1 cellular context compared by ENCODE assay signal in genomic region chr17:1627987-1628855, GRCh38.
TF ChIP-seq lines count a peak whose summit lies in the region.

Gene SLC43A2 (minus strand): TSS chr17:1628834. CDS start chr17:1627874, 960 bp downstream.

TF ChIP-seq in HepG2, 621 proteins besides CTCF, POLR2A, EP300 and RAD21 (continued from another document and continues in another):
- TF ChIP-seq ZSCAN20 (CRISPR knock-in tag; IDR thresholded peaks at IDR 0.05; ENCODE audit: borderline replicate concordance), result no peak
- peak; percentile 22 for TF ChIP-seq TMF1 (CRISPR knock-in tag; IDR thresholded peaks at IDR 0.05; ENCODE audit: low read depth)
- TF ChIP-seq CHCHD3 (CRISPR knock-in tag; IDR thresholded peaks at IDR 0.05), result 0 out of 2 replicates have a peak, but pooled peaks have one; percentile 44
- TF ChIP-seq THAP9 (CRISPR knock-in tag; IDR thresholded peaks at IDR 0.05; ENCODE audit: borderline replicate concordance), result peak; percentile 61; the same call in 1 of the 2 replicates
- no peak for TF ChIP-seq KLF13 (CRISPR knock-in tag; IDR thresholded peaks at IDR 0.05)
- no peak for TF ChIP-seq ZNF580 (CRISPR knock-in tag; IDR thresholded peaks at IDR 0.05; ENCODE audit: borderline replicate concordance, low read depth)
- TF ChIP-seq E2F1 (CRISPR knock-in tag; IDR thresholded peaks at IDR 0.05), result no peak
- TF ChIP-seq ZNF292 (CRISPR knock-in tag; IDR thresholded peaks at IDR 0.05; ENCODE audit: borderline replicate concordance, low read depth), result no peak
- no peak for TF ChIP-seq ZNF607 (CRISPR knock-in tag; IDR thresholded peaks at IDR 0.05; ENCODE audit: borderline replicate concordance)
- TF ChIP-seq SRF (IDR thresholded peaks at IDR 0.05; ENCODE audit: low read depth, low read length), result no peak
- no peak for TF ChIP-seq WIZ (CRISPR knock-in tag; IDR thresholded peaks at IDR 0.05)
- TF ChIP-seq RFXANK (CRISPR knock-in tag; IDR thresholded peaks at IDR 0.05), result no peak
- no peak for TF ChIP-seq ZNF570 (CRISPR knock-in tag; IDR thresholded peaks at IDR 0.05; ENCODE audit: borderline replicate concordance)
- TF ChIP-seq DRAP1 (CRISPR knock-in tag; IDR thresholded peaks at IDR 0.05), result 0 out of 2 replicates have a peak, but pooled peaks have one; percentile 21
- TF ChIP-seq ARHGAP35 (CRISPR knock-in tag; IDR thresholded peaks at IDR 0.05; ENCODE audit: borderline replicate concordance), result no peak
- TF ChIP-seq FOXK1 (CRISPR knock-in tag; IDR thresholded peaks at IDR 0.05; ENCODE audit: borderline replicate concordance, low read depth), result no peak
- TF ChIP-seq KAT2B (IDR thresholded peaks at IDR 0.05; ENCODE audit: borderline replicate concordance, low read depth, low read length), result no peak
- no peak for TF ChIP-seq ZMAT5 (CRISPR knock-in tag; IDR thresholded peaks at IDR 0.05; ENCODE audit: borderline replicate concordance, low read depth)
- TF ChIP-seq CENPT (CRISPR knock-in tag; IDR thresholded peaks at IDR 0.05; ENCODE audit: low read depth), result no peak
- no peak; the same call in none of the 2 replicates for TF ChIP-seq ZNF605 (CRISPR knock-in tag; IDR thresholded peaks at IDR 0.05)
- TF ChIP-seq ZNF597 (CRISPR knock-in tag; IDR thresholded peaks at IDR 0.05), result no peak
- no peak for TF ChIP-seq SMARCE1 (IDR thresholded peaks at IDR 0.05; ENCODE audit: borderline replicate concordance)
- TF ChIP-seq ARID5B (CRISPR knock-in tag; IDR thresholded peaks at IDR 0.05), result 0 out of 2 replicates have a peak, but pooled peaks have one; percentile 21
- TF ChIP-seq ZNF543 (CRISPR knock-in tag; IDR thresholded peaks at IDR 0.05), result no peak; the same call in 1 of the 2 replicates
- peak; percentile 62 for TF ChIP-seq KDM5B (CRISPR knock-in tag; IDR thresholded peaks at IDR 0.05; ENCODE audit: borderline replicate concordance)
- TF ChIP-seq ZNF33A (CRISPR knock-in tag; IDR thresholded peaks at IDR 0.05; ENCODE audit: borderline replicate concordance), result no peak
- TF ChIP-seq TOPORS (CRISPR knock-in tag; IDR thresholded peaks at IDR 0.05), result no peak
- no peak for TF ChIP-seq CCAR2 (optimal IDR thresholded peaks at IDR 0.05; ENCODE audit: low read depth, low read length)
- peak; percentile 14; the same call in 1 of the 2 replicates for TF ChIP-seq ZNF609 (CRISPR knock-in tag; IDR thresholded peaks at IDR 0.05; ENCODE audit: borderline replicate concordance)
- TF ChIP-seq KAT8 (CRISPR knock-in tag; IDR thresholded peaks at IDR 0.05), result no peak
- no peak for TF ChIP-seq SUZ12 (IDR thresholded peaks at IDR 0.05; ENCODE audit: low read depth, low read length)
- TF ChIP-seq ZNF230 (CRISPR knock-in tag; IDR thresholded peaks at IDR 0.05), result no peak
- no peak for TF ChIP-seq PCBP1 (IDR thresholded peaks at IDR 0.05; ENCODE audit: borderline replicate concordance, low read depth, low read length)
- TF ChIP-seq ZNF768 (CRISPR knock-in tag; IDR thresholded peaks at IDR 0.05), result no peak
- no peak for TF ChIP-seq ARNT (IDR thresholded peaks at IDR 0.05)
- no peak for TF ChIP-seq ZNF644 (CRISPR knock-in tag; IDR thresholded peaks at IDR 0.05; ENCODE audit: low read depth)
- TF ChIP-seq LBX2 (CRISPR knock-in tag; IDR thresholded peaks at IDR 0.05; ENCODE audit: borderline replicate concordance), result peak; percentile 70; the same call in 1 of the 2 replicates
- TF ChIP-seq THYN1 (CRISPR knock-in tag; IDR thresholded peaks at IDR 0.05; ENCODE audit: borderline replicate concordance, low read depth), result no peak
- no peak for TF ChIP-seq ZNF414 (CRISPR knock-in tag; IDR thresholded peaks at IDR 0.05)
- no peak for TF ChIP-seq ZNF780A (CRISPR knock-in tag; IDR thresholded peaks at IDR 0.05)
- TF ChIP-seq MXD4 (CRISPR knock-in tag; IDR thresholded peaks at IDR 0.05), result peak; percentile 70
- TF ChIP-seq TEAD3 (CRISPR knock-in tag; optimal IDR thresholded peaks at IDR 0.05; ENCODE audit: borderline replicate concordance), result no peak
- no peak for TF ChIP-seq ZXDC (CRISPR knock-in tag; IDR thresholded peaks at IDR 0.05)
- TF ChIP-seq IKZF4 (CRISPR knock-in tag; IDR thresholded peaks at IDR 0.05; ENCODE audit: borderline replicate concordance, low read depth, not compliant biosample characterization), result peak; percentile 57
- TF ChIP-seq TP53 (CRISPR knock-in tag; conservative IDR thresholded peaks at IDR 0.05), result no peak
- no peak for TF ChIP-seq ZBTB3 (CRISPR knock-in tag; IDR thresholded peaks at IDR 0.05; ENCODE audit: borderline replicate concordance, low read depth)
